ENCODE assay signal across 8 cellular contexts in the genomic region with DNA sequence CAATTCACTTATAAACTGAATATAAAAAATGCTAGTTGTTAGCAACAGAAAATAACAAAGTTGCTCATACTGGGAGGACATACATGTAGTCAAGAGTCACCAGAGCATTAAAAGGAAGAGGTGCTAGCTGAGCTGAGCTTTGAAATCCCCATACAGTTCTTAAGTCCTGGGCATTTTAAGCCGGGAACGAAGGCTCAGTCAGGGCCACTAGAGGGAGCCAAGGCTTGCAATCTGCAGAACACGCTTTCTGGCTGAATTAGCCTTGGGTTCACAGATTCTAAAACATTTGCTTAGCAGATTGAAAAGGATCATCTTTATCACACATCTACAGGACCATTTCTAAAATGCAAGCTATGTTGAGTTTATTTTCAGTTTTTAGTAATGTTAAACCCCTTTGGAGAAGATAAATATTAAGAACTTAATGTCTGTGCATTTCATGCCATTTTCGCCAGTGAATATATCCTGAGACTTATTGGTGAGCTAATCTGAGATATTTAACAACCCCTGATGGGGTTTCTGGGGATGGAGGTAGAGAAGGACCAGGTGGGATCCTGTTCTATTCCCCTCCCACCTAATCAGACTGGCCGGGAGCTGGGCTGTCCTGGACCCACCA. TPM values are rescaled to one million over a fixed set of nuclear protein-coding genes. Genes with fewer than 3 reads are reported as not detected.
DNase-seq lines count a peak whose midpoint lies in the region; ATAC-seq, FAIRE-seq and TF ChIP-seq lines count a peak whose summit lies in the region.

No MANE protein-coding gene starts in this region.

- H3K4me3 Mint-ChIP-seq in activated naive CD8-positive, alpha-beta T cell treated with anti-CD3 and anti-CD28 coated beads for 36 hours: no peak overlapping the region

- H3K4me1 Mint-ChIP-seq in activated naive CD8-positive, alpha-beta T cell treated with anti-CD3 and anti-CD28 coated beads for 36 hours: no peaks in the 10 kb centered on the region

- H3K36me3 Mint-ChIP-seq in activated naive CD8-positive, alpha-beta T cell treated with anti-CD3 and anti-CD28 coated beads for 36 hours: no peaks in the 10 kb centered on the region

- peak; percentile 83 for DNase-seq in LoVo (ENCODE audit: low spot score)
- DNase-seq in SHP77 (lab: John Stamatoyannopoulos, UW): peak; percentile 60 to 62
- peak; percentile 34 for DNase-seq in activated naive CD8-positive, alpha-beta T cell treated with anti-CD3 and anti-CD28 coated beads for 36 hours
- peak; percentile 58 for DNase-seq in left cardiac atrium
- DNase-seq in renal cortical epithelial cell (ENCODE audit: low read depth): peak; percentile 77

- no peaks in the 10 kb centered on the region for H3K9me3 Mint-ChIP-seq in activated naive CD8-positive, alpha-beta T cell treated with anti-CD3 and anti-CD28 coated beads for 36 hours

- peak; percentile 87 for TF ChIP-seq CTCF in GM12875 (IDR thresholded peaks at IDR 0.05; ENCODE audit: borderline replicate concordance, insufficient read depth, low read depth, low read length)

- H3K4me3 ChIP-seq in GM12875 (ENCODE audit: low read depth, low read length): no peak overlapping the region

- H3K27ac Mint-ChIP-seq in activated naive CD8-positive, alpha-beta T cell treated with anti-CD3 and anti-CD28 coated beads for 36 hours: no peak overlapping the region

- intact Hi-C loops in left cardiac atrium (cut with DNase I): loop anchor here (10.0 kb wide), 4 partner anchors 374 to 814 kb away; no protein-coding TSS in a partner anchor

- peaks cover 9% of the 10 kb centered on the region for H3K27me3 Mint-ChIP-seq in activated naive CD8-positive, alpha-beta T cell treated with anti-CD3 and anti-CD28 coated beads for 36 hours

- ATAC-seq in left cardiac atrium: peak; percentile 57 to 75
- ATAC-seq in HG03565 (IDR thresholded peaks at IDR 0.05; ENCODE audit: unreplicated experiment): no peak

- peak; percentile 58 for FAIRE-seq in A204.1 (lab: Jason Lieb, UNC)

RNA-seq across cellular contexts. Expression of a gene that starts 26.3 kb away (rescaled TPM):
- total RNA-seq in activated naive CD8-positive, alpha-beta T cell treated with anti-CD3 and anti-CD28 coated beads for 36 hours: 1 to 10 TPM in 1 of 2 experiments, under 1 TPM in 1; 0.70 to 1.4 TPM
- total RNA-seq in left cardiac atrium (1 to 10 TPM; 1.2 to 2.2 TPM), renal cortical epithelial cell (0.35 and 4.2 TPM in 2 replicates)
